ENCODE assay signal across 8 cellular contexts in the genomic region with DNA sequence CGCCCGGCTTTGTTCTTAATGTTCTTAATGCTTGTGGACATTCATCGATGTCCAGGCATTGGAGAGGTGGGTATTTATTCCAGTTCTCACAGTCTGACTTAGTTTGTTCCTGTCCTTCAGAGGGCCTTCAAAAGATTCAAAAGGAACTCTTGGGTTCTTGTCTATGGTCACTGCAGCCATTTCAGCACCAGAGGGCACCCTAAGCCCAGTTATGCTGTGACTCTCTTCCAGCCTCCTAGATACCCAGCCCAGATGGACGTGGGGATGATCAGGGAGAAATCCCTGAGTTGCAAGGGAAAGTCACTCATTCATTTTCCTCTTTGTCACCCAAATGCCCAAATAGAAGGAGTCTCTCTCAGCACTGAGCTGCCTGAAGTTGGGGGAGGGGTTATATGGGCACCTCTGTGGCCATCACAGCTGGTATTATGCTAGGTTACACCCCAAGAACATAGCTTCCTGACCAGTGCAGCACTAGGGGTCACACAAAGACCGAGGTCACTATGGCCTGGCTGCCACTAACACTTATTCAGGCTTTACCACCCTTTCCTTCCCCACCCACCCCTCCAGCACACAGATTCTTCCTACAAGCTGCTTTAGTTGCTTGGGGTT. TPM values are rescaled to one million over a fixed set of nuclear protein-coding genes. Genes with fewer than 3 reads are reported as not detected.
DNase-seq lines count a peak whose midpoint lies in the region; ATAC-seq, FAIRE-seq and TF ChIP-seq lines count a peak whose summit lies in the region.

No MANE protein-coding gene starts in this region.

- H3K27me3 ChIP-seq in WERI-Rb-1 (ENCODE audit: insufficient read depth, low read depth, severe bottlenecking) (no peaks in the 10 kb centered on the region), mammary epithelial cell (ENCODE audit: insufficient read depth, low read length) (no peaks in the 10 kb centered on the region), keratinocyte (ENCODE audit: control insufficient read depth, extremely low read depth, insufficient read depth, low read length) (no peaks in the 10 kb centered on the region)

- H3K27ac ChIP-seq in 22Rv1 (no peak overlapping the region), WERI-Rb-1 (no peak overlapping the region), mammary epithelial cell (ENCODE audit: insufficient read depth, low read depth, low read length) (no peak overlapping the region), keratinocyte (ENCODE audit: control insufficient read depth, insufficient read depth, low read length) (no peak overlapping the region)

- H3K4me3 ChIP-seq in WERI-Rb-1 (ENCODE audit: low read depth, low read length) (no peak overlapping the region), mammary epithelial cell (replicated peaks in 1 of 3; ENCODE audit: insufficient read depth in 1 of 3, low read depth in 2 of 3, low read length in 3 of 3) (no peak overlapping the region), keratinocyte (ENCODE audit: control insufficient read depth in 2 of 3, extremely low read depth in 1 of 3, insufficient read depth in 2 of 3, low read depth in 1 of 3, low read length in 3 of 3) (no peak overlapping the region)

- no TSS peak for BruUV-seq in mammary epithelial cell (replicated peaks; lab: Mats Ljungman, UMichigan)

- in situ Hi-C loops in mammary epithelial cell (cut with MboI; ENCODE audit: low sequenced_read_pairs in 2 of 2): loop anchor here (10.0 to 25.0 kb wide), 2 partner anchors 134 to 792 kb away; no protein-coding TSS in a partner anchor

- H2AFZ ChIP-seq in mammary epithelial cell (ENCODE audit: low read depth, low read length) (peak overlapping the region; percentile 3), keratinocyte (ENCODE audit: control insufficient read depth, low read length) (no peak overlapping the region)

- H3K79me2 ChIP-seq in mammary epithelial cell (ENCODE audit: insufficient read depth, low read length): no peaks in the 10 kb centered on the region
- no peaks in the 10 kb centered on the region for H3K79me2 ChIP-seq in keratinocyte (ENCODE audit: control insufficient read depth, insufficient read depth, low read length)

- H3K9me3 ChIP-seq in WERI-Rb-1 (ENCODE audit: severe bottlenecking) (no peaks in the 10 kb centered on the region), mammary epithelial cell (replicated peaks; ENCODE audit: insufficient read depth, low read length) (no peaks in the 10 kb centered on the region), keratinocyte (ENCODE audit: control insufficient read depth, low read depth, low read length) (no peaks in the 10 kb centered on the region)

- no peaks in the 10 kb centered on the region for H3K9me1 ChIP-seq in keratinocyte (ENCODE audit: control insufficient read depth, extremely low read depth, insufficient read depth, low read length)

- TF ChIP-seq CTCF in 22Rv1 (IDR thresholded peaks at IDR 0.05) (peak; percentile 89), WERI-Rb-1 (IDR thresholded peaks at IDR 0.05; ENCODE audit: low read depth, low read length) (peak; percentile 82), mammary epithelial cell (conservative IDR thresholded peaks at IDR 0.05 in 1 of 2, IDR thresholded peaks at IDR 0.05 in 1 of 2; ENCODE audit: extremely low read depth in 1 of 2, insufficient read depth in 1 of 2, low read depth in 1 of 2, low read length in 2 of 2) (peak; percentile 82 to 87), keratinocyte (optimal IDR thresholded peaks at IDR 0.05 in 1 of 3, IDR thresholded peaks at IDR 0.05 in 1 of 3, conservative IDR thresholded peaks at IDR 0.05 in 1 of 3; ENCODE audit: extremely low read depth in 1 of 3, insufficient read depth in 2 of 3, low read length in 3 of 3) (peak; percentile 81 to 87 (median 83))

- CTCF ChIA-PET in mammary epithelial cell (lab: Charles Lee; ENCODE audit: low non-redundant PET): interaction anchor here (0.7 kb wide), 1 partner anchor 24 kb away, joined by 4 read pairs; no protein-coding TSS in a partner anchor

- WGBS in mammary epithelial cell (ENCODE audit: low coverage, missing lambda C conversion rate): 19% methylated on average over 4 of the region's 5 CpGs

- DNase-seq in NCI-H2171 (lab: John Stamatoyannopoulos, UW) (peak; percentile 23), WERI-Rb-1 (peak; percentile 82), mammary epithelial cell (peak; percentile 62), keratinocyte (ENCODE audit: low read depth, low spot score) (peak; percentile 36)
- peak; percentile 54 for DNase-seq in stimulated activated CD4-positive, alpha-beta T cell treated with anti-CD3 and anti-CD28 coated beads, Interleukin-1b, Interleukin-23, amount 100 ng/mL, for 48 hours

- intact Hi-C loops in mammary epithelial cell (cut with micrococcal nuclease): loop anchor here (1.0 to 10.0 kb wide), 7 partner anchors 23 to 1527 kb away; a partner anchor contains a TSS

- no peaks in the 10 kb centered on the region for H4K20me1 ChIP-seq in mammary epithelial cell (ENCODE audit: insufficient read depth, low read length)
- no peaks in the 10 kb centered on the region for H4K20me1 ChIP-seq in keratinocyte (ENCODE audit: control insufficient read depth, extremely low read depth, insufficient read depth, low read length)

- ATAC-seq in GM18499 (IDR thresholded peaks at IDR 0.05; ENCODE audit: insufficient read depth, unreplicated experiment) (peak; percentile 85), HG03045 (IDR thresholded peaks at IDR 0.05; ENCODE audit: unreplicated experiment) (peak; percentile 80)

- H3K9ac ChIP-seq in mammary epithelial cell (ENCODE audit: insufficient read depth, low read length) (no peak overlapping the region), keratinocyte (ENCODE audit: control insufficient read depth, extremely low read depth, insufficient read depth, low read length) (no peak overlapping the region)

- no peak overlapping the region for H3K4me2 ChIP-seq in mammary epithelial cell (ENCODE audit: insufficient read depth, low read depth, low read length)
- H3K4me2 ChIP-seq in keratinocyte (ENCODE audit: control insufficient read depth, extremely low read depth, insufficient read depth, low read depth, low read length): no peak overlapping the region

- H3K4me1 ChIP-seq in mammary epithelial cell (ENCODE audit: insufficient read depth, low read length) (no peaks in the 10 kb centered on the region), keratinocyte (ENCODE audit: control insufficient read depth, extremely low read depth, insufficient read depth, low read length) (no peaks in the 10 kb centered on the region)

- no peaks in the 10 kb centered on the region for H3K36me3 ChIP-seq in WERI-Rb-1
- H3K36me3 ChIP-seq in mammary epithelial cell (ENCODE audit: insufficient read depth, low read length): no peaks in the 10 kb centered on the region
- no peaks in the 10 kb centered on the region for H3K36me3 ChIP-seq in keratinocyte (ENCODE audit: control insufficient read depth in 2 of 2, extremely low read depth in 1 of 2, insufficient read depth in 2 of 2, low read length in 2 of 2)

- FAIRE-seq in keratinocyte (lab: Jason Lieb, UNC): peak; percentile 97

- dilution Hi-C loops in mammary epithelial cell (cut with HindIII; ENCODE audit: low sequenced_read_pairs) (no loop called here), keratinocyte (cut with MboI; ENCODE audit: extremely low pct_ligation_motif_present, low sequenced_read_pairs) (no loop called here)

RNA-seq across cellular contexts. Expression of a gene that starts 26.5 kb away (rescaled TPM):
- 10 to 100 TPM in 1 of 2 donors, 1 to 10 TPM in 1; 6.8 to 21.7 TPM for total RNA-seq in mammary epithelial cell
- polyA plus RNA-seq in mammary epithelial cell (4.2 TPM), keratinocyte (5.1 to 8.6 TPM (median 8.4 TPM) in 3 replicates)
- polyA minus RNA-seq in mammary epithelial cell (0.47 TPM), keratinocyte (0.39 to 15.8 TPM (median 3.7 TPM) in 3 replicates)
- 9.8 TPM for polyA plus RNA-seq in keratinocyte (2011; ENCODE audit: low read depth)
- 5.2 and 7.6 TPM in 2 replicates for polyA plus RNA-seq in keratinocyte (2011; cell fraction: cytosol; rRNA removed)
- polyA plus RNA-seq in keratinocyte (2011; cell fraction: nucleus; rRNA removed): 8.5 and 10.0 TPM in 2 replicates
- polyA plus RNA-seq in keratinocyte (2012; ENCODE audit: low replicate concordance): 6.1 and 10.3 TPM in 2 replicates
- polyA minus RNA-seq in keratinocyte (2011; cell fraction: cytosol; rRNA and poly(A)+ RNA removed): 6.3 TPM
- polyA minus RNA-seq in keratinocyte (2011; cell fraction: nucleus; rRNA and poly(A)+ RNA removed): 7.8 and 11.2 TPM in 2 replicates

RNA-seq across cellular contexts. Expression of a gene that starts 38.9 kb away (rescaled TPM):
- total RNA-seq in mammary epithelial cell: 10 to 100 TPM; 25.5 to 95.2 TPM
- polyA plus RNA-seq in mammary epithelial cell (34.6 TPM), keratinocyte (62.4 to 92.6 TPM (median 71.6 TPM) in 3 replicates)
- polyA minus RNA-seq in mammary epithelial cell (12.0 TPM), keratinocyte (42.3 to 64.0 TPM (median 46.6 TPM) in 3 replicates)
- 113 TPM for polyA plus RNA-seq in keratinocyte (2011; ENCODE audit: low read depth)
- 34.8 and 69.6 TPM in 2 replicates for polyA plus RNA-seq in keratinocyte (2011; cell fraction: cytosol; rRNA removed)
- 113 and 123 TPM in 2 replicates for polyA plus RNA-seq in keratinocyte (2011; cell fraction: nucleus; rRNA removed)
- 35.5 and 49.7 TPM in 2 replicates for polyA plus RNA-seq in keratinocyte (2012; ENCODE audit: low replicate concordance)
- polyA minus RNA-seq in keratinocyte (2011; cell fraction: cytosol; rRNA and poly(A)+ RNA removed): 49.3 TPM
- polyA minus RNA-seq in keratinocyte (2011; cell fraction: nucleus; rRNA and poly(A)+ RNA removed): 31.1 and 54.8 TPM in 2 replicates

Comparison
In these comparisons a context has a peak if more than half of its experiments do, and no peak if none do; other contexts are left out.
1. DNase-seq: peak in every context shown above with its lines; median percentile 82 in WERI-Rb-1; 62 in mammary epithelial cell; 54 in stimulated activated CD4-positive, alpha-beta T cell treated with anti-CD3 and anti-CD28 coated beads, Interleukin-1b, Interleukin-23, amount 100 ng/mL, for 48 hours; 36 in keratinocyte; 23 in NCI-H2171.